In genomic region chr12:56188786-56189335, GRCh38 we compare ENCODE assay signal across 7 cellular contexts. TPM values are rescaled to one million over a fixed set of nuclear protein-coding genes. Genes with fewer than 3 reads are reported as not detected.
A peak's percentile ranks its signal among the peaks of the same experiment; 100 is the strongest.
DNase-seq lines count a peak whose midpoint lies in the region; ATAC-seq and TF ChIP-seq lines count a peak whose summit lies in the region.

No MANE protein-coding gene starts in this region.

- WGBS in ovary, 3 donors, result 1 to 2% (median 2%) methylated on average over 25 to 38 of the region's 39 CpGs

- no peaks in the 10 kb centered on the region for H3K36me3 ChIP-seq in ovary

- no peaks in the 10 kb centered on the region for H3K9me3 Mint-ChIP-seq in activated T-cell treated with anti-CD3 and anti-CD28 coated beads, Interleukin-2, amount 50 U/mL, for 24 hours
- H3K9me3 Mint-ChIP-seq in glutamatergic neuron (ENCODE audit: unreplicated experiment), result peaks cover 24% of the 10 kb centered on the region

- H3K4me3 ChIP-seq in ovary, result peak overlapping the region; percentile 93

- intact Hi-C loops in ovary (cut with DNase I), result loop anchor here in 3 of 4 donors (2.0 kb wide), 2 partner anchors 60 to 68 kb away; partner anchors contain the start of gene ESYT1 (in 1 of the 3)

- no peak for TF ChIP-seq EP300 in ovary (IDR thresholded peaks at IDR 0.05)

- H3K27me3 Mint-ChIP-seq in activated T-cell treated with anti-CD3 and anti-CD28 coated beads, Interleukin-2, amount 50 U/mL, for 24 hours, result no peaks in the 10 kb centered on the region
- H3K27me3 Mint-ChIP-seq in glutamatergic neuron (ENCODE audit: unreplicated experiment), result peaks cover 21% of the 10 kb centered on the region

- H3K4me1 Mint-ChIP-seq in activated T-cell treated with anti-CD3 and anti-CD28 coated beads, Interleukin-2, amount 50 U/mL, for 24 hours (ENCODE audit: low read depth), result peaks cover 46% of the 10 kb centered on the region
- peaks cover 8% of the 10 kb centered on the region for H3K4me1 Mint-ChIP-seq in glutamatergic neuron (ENCODE audit: low read depth, unreplicated experiment)

- no peak for TF ChIP-seq CTCF in GM13977 (IDR thresholded peaks at IDR 0.05; ENCODE audit: extremely low read depth, insufficient read depth, missing control alignments)
- no peak for TF ChIP-seq CTCF in glutamatergic neuron (IDR thresholded peaks at IDR 0.05; ENCODE audit: partially characterized antibody, unreplicated experiment)
- no peak for TF ChIP-seq CTCF in ovary (IDR thresholded peaks at IDR 0.05)

- H3K4me3 Mint-ChIP-seq in activated T-cell treated with anti-CD3 and anti-CD28 coated beads, Interleukin-2, amount 50 U/mL, for 24 hours, result peak overlapping the region; percentile 82
- H3K4me3 Mint-ChIP-seq in glutamatergic neuron (ENCODE audit: unreplicated experiment), result peak overlapping the region; percentile 93

- H3K36me3 Mint-ChIP-seq in activated T-cell treated with anti-CD3 and anti-CD28 coated beads, Interleukin-2, amount 50 U/mL, for 24 hours (ENCODE audit: low read depth), result peaks cover 55% of the 10 kb centered on the region
- H3K36me3 Mint-ChIP-seq in glutamatergic neuron (ENCODE audit: unreplicated experiment), result peaks cover 4% of the 10 kb centered on the region

- in situ Hi-C loops in GM13977 (cut with MboI; ENCODE audit: low pct_unique_long_range_greater_than_20kb, low sequenced_read_pairs, unreplicated experiment), result no loop called here

- DNase-seq in GM13977 (ENCODE audit: low spot score) (peak; percentile 36), glutamatergic neuron (peak; percentile 77), ovary (peak in 3 of 5 donors; percentile 18 to 81 (median 77)), NCI-H1694 treated with DMSO at 0.1 percent for 48 hours (lab: John Stamatoyannopoulos, UW) (no peak), AG08396 (ENCODE audit: low spot score) (no peak)
- peak; percentile 67 for DNase-seq in activated T-cell treated with anti-CD3 and anti-CD28 coated beads, Interleukin-2, amount 50 U/mL, for 24 hours

- H3K4me1 ChIP-seq in ovary (ENCODE audit: insufficient read depth), result peaks cover 3% of the 10 kb centered on the region

- peak; percentile 10 for ATAC-seq in HG03354 (IDR thresholded peaks at IDR 0.05; ENCODE audit: poor library complexity, severe bottlenecking, unreplicated experiment)

- no peaks in the 10 kb centered on the region for H3K9me3 ChIP-seq in ovary

- H3K27ac Mint-ChIP-seq in activated T-cell treated with anti-CD3 and anti-CD28 coated beads, Interleukin-2, amount 50 U/mL, for 24 hours, result peak overlapping the region; percentile 76
- peak overlapping the region; percentile 86 for H3K27ac Mint-ChIP-seq in glutamatergic neuron (ENCODE audit: unreplicated experiment)

- H3K27ac ChIP-seq in ovary, result peak overlapping the region; percentile 83 to 93

- no peaks in the 10 kb centered on the region for H3K27me3 ChIP-seq in ovary

- TF ChIP-seq POLR2A in ovary (IDR thresholded peaks at IDR 0.05), result no peak

RNA-seq across cellular contexts. Expression of gene SMARCC2, which starts 0.4 kb away (rescaled TPM):
- 196 TPM for total RNA-seq in glutamatergic neuron (ENCODE audit: unreplicated experiment)
- 100 to 1,000 TPM in 5 of 7 donors, 10 to 100 TPM in 2; 57.9 to 172 (median 117) TPM for total RNA-seq in ovary
- 100 to 1,000 TPM in 1 of 2 donors, 10 to 100 TPM in 1; 66.4 to 139 TPM for polyA plus RNA-seq in ovary

RNA-seq across cellular contexts. Expression of gene MYL6, which starts 30.7 kb away (rescaled TPM):
- total RNA-seq in glutamatergic neuron (ENCODE audit: unreplicated experiment), result 2,223 TPM
- 1,000 to 10,000 TPM in 5 of 7 donors, 100 to 1,000 TPM in 2; 782 to 1,485 (median 1,329) TPM for total RNA-seq in ovary
- 1,000 to 10,000 TPM; 1,579 to 3,375 TPM for polyA plus RNA-seq in ovary

RNA-seq across cellular contexts. Expression of gene RNF41, which starts 32.9 kb away (rescaled TPM):
- total RNA-seq in glutamatergic neuron (ENCODE audit: unreplicated experiment) (72.6 TPM), ovary (10 to 100 TPM; 34.1 to 55.6 (median 40.6) TPM)
- polyA plus RNA-seq in ovary, result 10 to 100 TPM; 29.4 to 45.1 TPM

RNA-seq across cellular contexts. Expression of gene NABP2, which starts 35.3 kb away (rescaled TPM):
- total RNA-seq in glutamatergic neuron (ENCODE audit: unreplicated experiment), result 42.6 TPM
- total RNA-seq in ovary, result 10 to 100 TPM; 19.8 to 43.7 (median 28.9) TPM
- polyA plus RNA-seq in ovary, result 10 to 100 TPM; 25.0 to 37.5 TPM

RNA-seq across cellular contexts. Expression of gene MYL6B, which starts 36.5 kb away (rescaled TPM):
- total RNA-seq in glutamatergic neuron (ENCODE audit: unreplicated experiment), result 232 TPM
- total RNA-seq in ovary, result 10 to 100 TPM; 65.9 to 99.2 (median 73.4) TPM
- 10 to 100 TPM; 32.8 to 77.3 TPM for polyA plus RNA-seq in ovary

Comparison
In these comparisons a context has a peak if more than half of its experiments do, and no peak if none do; other contexts are left out.
1. DNase-seq: peak in GM13977 (single experiment), activated T-cell treated with anti-CD3 and anti-CD28 coated beads, Interleukin-2, amount 50 U/mL, for 24 hours (single experiment), glutamatergic neuron (single experiment) and ovary (3 of 5); none in NCI-H1694 treated with DMSO at 0.1 percent for 48 hours (single experiment) and AG08396 (single experiment).